In genomic region chr10:101453318-101453717, GRCh38 we compare ENCODE assay signal across 22 cellular contexts.
"Had no signal": no experiment of that assay in that cellular context is flagged by ENCODE, and none has a peak within 500 bp of the region (broad histone marks: within the 10 kb centered on the region; RNA-seq: fewer than 3 reads in every experiment).

No MANE protein-coding gene starts in this region.

- H3K36me3 Mint-ChIP-seq: naive B cell had no signal

- H3K27ac ChIP-seq: adrenal gland, gastroesophageal sphincter, heart left ventricle, left ventricle myocardium inferior, prostate gland, skin epidermis, stomach, vagina had no signal

- H3K27me3 Mint-ChIP-seq: activated naive CD4-positive, alpha-beta T cell treated with anti-CD3 and anti-CD28 coated beads, Interleukin-2, amount 50 U/mL, for 24 hours; naive B cell had no signal

- H3K9me3 ChIP-seq: adrenal gland, gastroesophageal sphincter, heart left ventricle, left ventricle myocardium inferior, prostate gland, stomach, vagina had no signal

- H3K4me3 Mint-ChIP-seq: activated CD4-positive, alpha-beta T cell treated with anti-CD3 and anti-CD28 coated beads, Interleukin-2, amount 10 ng/mL, durations not matched to agents 24 days and 14 days; activated naive CD4-positive, alpha-beta T cell treated with anti-CD3 and anti-CD28 coated beads, Interleukin-2, amount 50 U/mL, for 24 hours; activated T-cell treated with anti-CD3 and anti-CD28 coated beads, Interleukin-2, amount 50 U/mL, for 4 hours; dendritic cell treated with granulocyte-macrophage colony-stimulating factor and Interleukin-4, amounts not matched to agents 40 ng/mL and 50 ng/mL, for 4 days; naive B cell had no signal

- DNase-seq: activated CD4-positive, alpha-beta T cell treated with anti-CD3 and anti-CD28 coated beads, Interleukin-2, amount 10 ng/mL, durations not matched to agents 24 days and 14 days; activated CD4-positive, CD25-positive, alpha-beta regulatory T cell; activated CD8-positive, alpha-beta memory T cell treated with anti-CD3 and anti-CD28 coated beads, Interleukin-2, amount 50 U/mL, for 4 hours; activated effector memory CD4-positive, alpha-beta T cell treated with anti-CD3 and anti-CD28 coated beads, Interleukin-2, amount 50 U/mL, for 16 hours; activated T-cell treated with anti-CD3 and anti-CD28 coated beads, Interleukin-2, amount 50 U/mL, for 4 hours; adrenal gland; effector memory CD4-positive, alpha-beta T cell; heart left ventricle; kidney glomerular epithelial cell; left ventricle myocardium inferior; naive B cell; right cardiac atrium; stimulated activated CD4-positive, alpha-beta T cell treated with anti-CD3 and anti-CD28 coated beads, Interleukin-4, amount 100 ng/mL, for 1 hour; stomach; T-helper 9 cell; trophoblast cell had no signal

- H3K4me1 ChIP-seq: gastroesophageal sphincter had no signal

- ATAC-seq: gastroesophageal sphincter, heart left ventricle, right cardiac atrium had no signal

- H3K9me3 Mint-ChIP-seq: activated CD4-positive, alpha-beta T cell treated with anti-CD3 and anti-CD28 coated beads, Interleukin-2, amount 10 ng/mL, durations not matched to agents 24 days and 14 days; activated naive CD4-positive, alpha-beta T cell treated with anti-CD3 and anti-CD28 coated beads, Interleukin-2, amount 50 U/mL, for 24 hours; activated T-cell treated with anti-CD3 and anti-CD28 coated beads, Interleukin-2, amount 50 U/mL, for 4 hours; dendritic cell treated with granulocyte-macrophage colony-stimulating factor and Interleukin-4, amounts not matched to agents 40 ng/mL and 50 ng/mL, for 4 days; naive B cell had no signal

- H3K4me3 ChIP-seq: adrenal gland, gastroesophageal sphincter, heart left ventricle, left ventricle myocardium inferior, prostate gland, skin epidermis, stomach, vagina had no signal

- H3K27ac Mint-ChIP-seq: activated CD4-positive, alpha-beta T cell treated with anti-CD3 and anti-CD28 coated beads, Interleukin-2, amount 10 ng/mL, durations not matched to agents 24 days and 14 days; activated naive CD4-positive, alpha-beta T cell treated with anti-CD3 and anti-CD28 coated beads, Interleukin-2, amount 50 U/mL, for 24 hours; dendritic cell treated with granulocyte-macrophage colony-stimulating factor and Interleukin-4, amounts not matched to agents 40 ng/mL and 50 ng/mL, for 4 days had no signal

- H3K36me3 ChIP-seq: adrenal gland, gastroesophageal sphincter, heart left ventricle, left ventricle myocardium inferior, prostate gland, stomach, vagina had no signal
